In the genomic region with DNA sequence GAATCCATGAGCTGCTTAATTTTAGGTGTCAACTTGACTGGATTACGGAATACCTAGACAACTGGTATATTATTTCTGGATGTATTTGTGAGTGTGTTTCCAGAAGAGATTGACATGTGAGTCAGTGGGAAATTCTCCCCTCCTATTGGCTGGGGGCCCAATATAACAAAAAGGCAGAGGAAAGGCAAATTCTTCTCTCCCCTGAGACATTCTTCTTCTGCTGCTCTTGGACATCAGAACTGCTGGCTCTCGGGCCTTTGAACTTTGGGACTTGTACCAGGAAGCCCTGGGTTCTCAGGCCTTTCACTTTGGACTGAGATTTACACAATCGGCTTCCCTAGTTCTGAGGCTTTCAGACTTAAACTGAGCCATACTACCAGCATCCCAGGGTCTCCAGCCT, we compare ENCODE assay signal across 1 cellular context.
TF ChIP-seq lines count a peak whose summit lies in the region.

No MANE protein-coding gene starts in this region.

TF ChIP-seq in endothelial cell of umbilical vein, 7 proteins besides CTCF, POLR2A, EP300 and RAD21:
- no peak for TF ChIP-seq FOS (IDR thresholded peaks at IDR 0.05; ENCODE audit: borderline replicate concordance, insufficient read depth, low read length)
- no peak for TF ChIP-seq MYC (IDR thresholded peaks at IDR 0.05; ENCODE audit: low read depth, low read length)
- no peak for TF ChIP-seq MAX (IDR thresholded peaks at IDR 0.05; ENCODE audit: insufficient read depth, insufficient read length)
- TF ChIP-seq JUN (IDR thresholded peaks at IDR 0.05; ENCODE audit: borderline replicate concordance, insufficient read depth, insufficient read length, low read depth) = no peak
- no peak for TF ChIP-seq GATA2 (IDR thresholded peaks at IDR 0.05; ENCODE audit: insufficient read depth, insufficient read length, low read depth, low read length)
- no peak for TF ChIP-seq EZH2 (IDR thresholded peaks at IDR 0.05; ENCODE audit: borderline replicate concordance, low read depth, low read length, severe bottlenecking)
- TF ChIP-seq POLR2AphosphoS5 (IDR thresholded peaks at IDR 0.05; ENCODE audit: insufficient read depth, low read depth, low read length) = no peak
TF ChIP-seq in endothelial cell of umbilical vein: peak in this region for 0.
